ENCODE assay signal across 17 cellular contexts in the genomic region with DNA sequence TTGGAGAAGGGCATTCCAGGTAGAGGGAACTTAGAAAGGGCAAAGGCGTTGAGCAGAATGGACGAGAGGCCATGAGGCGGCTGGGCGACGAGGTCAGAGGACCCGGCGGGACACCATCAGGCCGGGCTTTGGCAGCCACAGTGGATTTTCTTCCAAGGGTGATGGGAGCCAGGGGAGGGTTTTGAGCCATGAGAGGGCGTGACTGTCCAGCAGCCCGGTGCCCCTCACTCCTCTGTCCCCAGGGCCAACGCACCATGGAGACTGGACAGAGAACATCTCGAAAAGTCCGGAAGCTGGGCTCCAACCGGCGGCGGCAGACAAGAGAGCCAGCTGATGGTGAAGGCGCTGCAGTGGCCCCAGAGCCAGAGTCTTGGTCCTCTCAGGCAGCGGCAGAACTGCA. TPM values are rescaled to one million over a fixed set of nuclear protein-coding genes. Genes with fewer than 3 reads are reported as not detected.
DNase-seq lines count a peak whose midpoint lies in the region; ATAC-seq and TF ChIP-seq lines count a peak whose summit lies in the region.
"Had no signal": no experiment of that assay in that cellular context is flagged by ENCODE, and none has a peak within 500 bp of the region (broad histone marks: within the 10 kb centered on the region; RNA-seq: fewer than 3 reads in every experiment).

No MANE protein-coding gene starts in this region.

- no peak overlapping the region for H3K27ac Mint-ChIP-seq in activated T-cell treated with anti-CD3 and anti-CD28 coated beads, Interleukin-2, amount 50 U/mL, for 24 hours
- no peak overlapping the region for H3K27ac Mint-ChIP-seq in endodermal cell
- H3K27ac Mint-ChIP-seq: CD4-positive, alpha-beta T cell; GM23338 had no signal

- 94 to 95% methylated on average over 8 to 18 of the region's 18 CpGs for WGBS in endodermal cell (ENCODE audit: insufficient coverage in 1 of 2, insufficient read length in 1 of 2), 2 experiments

- intact Hi-C loops in posterior vena cava (cut with DNase I), result loop anchor here in 1 of 2 donors (5.0 kb wide), 1 partner anchor 48 kb away; no protein-coding TSS in a partner anchor

- no peak overlapping the region for H3K4me3 ChIP-seq in endodermal cell (ENCODE audit: low read length)
- H3K4me3 ChIP-seq: A549, GM23338 had no signal

- no peak overlapping the region for H3K9ac ChIP-seq in endodermal cell (ENCODE audit: extremely low read depth, low read length, poor library complexity, severe bottlenecking)

- H3K36me3 ChIP-seq in endodermal cell (ENCODE audit: control insufficient read depth, insufficient read depth, low read length), result no peaks in the 10 kb centered on the region

- H3K4me3 Mint-ChIP-seq in activated T-cell treated with anti-CD3 and anti-CD28 coated beads, Interleukin-2, amount 50 U/mL, for 24 hours, result no peak overlapping the region
- H3K4me3 Mint-ChIP-seq in activated T-cell treated with anti-CD3 and anti-CD28 coated beads, Interleukin-2, amount 50 U/mL, for 4 hours, result no peak overlapping the region
- no peak overlapping the region for H3K4me3 Mint-ChIP-seq in endodermal cell
- H3K4me3 Mint-ChIP-seq: CD4-positive, alpha-beta T cell; GM23338 had no signal

- ATAC-seq in activated T-cell treated with anti-CD3 and anti-CD28 coated beads, Interleukin-2, amount 50 U/mL, for 4 hours, result no peak
- ATAC-seq: A549, GM23338 had no signal

- H3K4me1 ChIP-seq in endodermal cell (ENCODE audit: control insufficient read depth, insufficient read depth, low read length), result peaks cover 6% of the 10 kb centered on the region
- H3K4me1 ChIP-seq: Caco-2 had no signal

- H3K36me3 Mint-ChIP-seq in activated T-cell treated with anti-CD3 and anti-CD28 coated beads, Interleukin-2, amount 50 U/mL, for 24 hours (ENCODE audit: low read depth), result no peaks in the 10 kb centered on the region
- H3K36me3 Mint-ChIP-seq in activated T-cell treated with anti-CD3 and anti-CD28 coated beads, Interleukin-2, amount 50 U/mL, for 4 hours (ENCODE audit: insufficient read depth), result no peaks in the 10 kb centered on the region
- no peaks in the 10 kb centered on the region for H3K36me3 Mint-ChIP-seq in endodermal cell (ENCODE audit: low read depth)

- H3K27ac ChIP-seq in endodermal cell (ENCODE audit: low read depth, low read length), result no peak overlapping the region
- H3K27ac ChIP-seq: 22Rv1, A549, C4-2B, HL-60 had no signal

- H3K27me3 Mint-ChIP-seq in activated T-cell treated with anti-CD3 and anti-CD28 coated beads, Interleukin-2, amount 50 U/mL, for 24 hours, result no peaks in the 10 kb centered on the region
- no peaks in the 10 kb centered on the region for H3K27me3 Mint-ChIP-seq in activated T-cell treated with anti-CD3 and anti-CD28 coated beads, Interleukin-2, amount 50 U/mL, for 4 hours (ENCODE audit: low read depth)
- H3K27me3 Mint-ChIP-seq in endodermal cell (ENCODE audit: insufficient read depth), result peaks cover 7% of the 10 kb centered on the region
- H3K27me3 Mint-ChIP-seq: CD4-positive, alpha-beta T cell had no signal

- TF ChIP-seq CTCF in endodermal cell (conservative IDR thresholded peaks at IDR 0.05), result no peak

- peaks cover 6% of the 10 kb centered on the region for H3K4me1 Mint-ChIP-seq in activated T-cell treated with anti-CD3 and anti-CD28 coated beads, Interleukin-2, amount 50 U/mL, for 24 hours (ENCODE audit: low read depth)
- H3K4me1 Mint-ChIP-seq in activated T-cell treated with anti-CD3 and anti-CD28 coated beads, Interleukin-2, amount 50 U/mL, for 4 hours (ENCODE audit: low read depth), result no peaks in the 10 kb centered on the region
- peaks cover 5% of the 10 kb centered on the region for H3K4me1 Mint-ChIP-seq in endodermal cell
- H3K4me1 Mint-ChIP-seq: GM23338 had no signal

- no peaks in the 10 kb centered on the region for H3K9me3 ChIP-seq in endodermal cell (ENCODE audit: control insufficient read depth, low read length)
- H3K9me3 ChIP-seq: A549, Caco-2 had no signal

- H3K27me3 ChIP-seq in endodermal cell (ENCODE audit: control insufficient read depth, insufficient read depth, low read length, poor library complexity, severe bottlenecking), result no peaks in the 10 kb centered on the region

- peak; percentile 16 for DNase-seq in activated T-cell treated with anti-CD3 and anti-CD28 coated beads, Interleukin-2, amount 50 U/mL, for 24 hours
- DNase-seq in activated T-cell treated with anti-CD3 and anti-CD28 coated beads, Interleukin-2, amount 50 U/mL, for 4 hours, result no peak
- DNase-seq in endodermal cell, result peak; percentile 37
- DNase-seq in posterior vena cava (ENCODE audit: low spot score), result peak; percentile 54
- no peak for DNase-seq in NCI-H187 treated with DMSO at 0.1 percent for 48 hours (lab: John Stamatoyannopoulos, UW)
- DNase-seq in superior temporal gyrus (ENCODE audit: extremely low spot score), result no peak
- no peak for DNase-seq in occipital lobe (lab: John Stamatoyannopoulos, UW)
- DNase-seq: AML-193; CD4-positive, alpha-beta T cell; HCEC 1CT had no signal

- no peaks in the 10 kb centered on the region for H3K9me3 Mint-ChIP-seq in activated T-cell treated with anti-CD3 and anti-CD28 coated beads, Interleukin-2, amount 50 U/mL, for 24 hours
- no peaks in the 10 kb centered on the region for H3K9me3 Mint-ChIP-seq in activated T-cell treated with anti-CD3 and anti-CD28 coated beads, Interleukin-2, amount 50 U/mL, for 4 hours
- no peaks in the 10 kb centered on the region for H3K9me3 Mint-ChIP-seq in endodermal cell
- H3K9me3 Mint-ChIP-seq: CD4-positive, alpha-beta T cell; GM23338 had no signal

RNA-seq across cellular contexts. Expression of a gene that starts 6.4 kb away (rescaled TPM):
- total RNA-seq in activated T-cell treated with anti-CD3 and anti-CD28 coated beads, Interleukin-2, amount 50 U/mL, for 4 hours, result under 1 TPM in 2 of 3 donors, not detected in 1; 0.05 TPM
- total RNA-seq in endodermal cell, result not detected
- polyA plus RNA-seq in endodermal cell (2013, experiment 1 of 2), result not detected
- polyA plus RNA-seq in endodermal cell (2013, experiment 2 of 2), result not detected
- under 1 TPM; 0.33 to 0.42 TPM for total RNA-seq in posterior vena cava
- total RNA-seq in occipital lobe, result not detected
- total RNA-seq: Caco-2, GM23338, HT1080 had no signal
- polyA plus RNA-seq: GM23338 had no signal

RNA-seq across cellular contexts. Expression of a gene that starts 25.5 kb away (rescaled TPM):
- total RNA-seq in activated T-cell treated with anti-CD3 and anti-CD28 coated beads, Interleukin-2, amount 50 U/mL, for 4 hours, result 10 to 100 TPM; 23.2 to 42.0 (median 28.3) TPM
- total RNA-seq in endodermal cell (1 to 10 TPM; 1.9 to 3.7 TPM), posterior vena cava (100 to 1,000 TPM in 1 of 2 donors, 10 to 100 TPM in 1; 87.4 to 195 TPM), occipital lobe (2.0 TPM)
- 45.0 TPM for polyA plus RNA-seq in endodermal cell (2013, experiment 1 of 2)
- polyA plus RNA-seq in endodermal cell (2013, experiment 2 of 2), result 50.3 TPM

Comparison
In these comparisons a context has a peak if more than half of its experiments do, and no peak if none do; other contexts are left out.
1. DNase-seq: peak in activated T-cell treated with anti-CD3 and anti-CD28 coated beads, Interleukin-2, amount 50 U/mL, for 24 hours (single experiment), endodermal cell (single experiment) and posterior vena cava (single experiment); none in activated T-cell treated with anti-CD3 and anti-CD28 coated beads, Interleukin-2, amount 50 U/mL, for 4 hours (single experiment), NCI-H187 treated with DMSO at 0.1 percent for 48 hours (single experiment), superior temporal gyrus (single experiment) and occipital lobe (single experiment).